Comparison of ENCODE assay signal across 12 cellular contexts in genomic region chr3:38459499-38460048, GRCh38. TPM values are rescaled to one million over a fixed set of nuclear protein-coding genes. Genes with fewer than 3 reads are reported as not detected.
DNase-seq lines count a peak whose midpoint lies in the region; ATAC-seq, FAIRE-seq and TF ChIP-seq lines count a peak whose summit lies in the region.
"Had no signal": no experiment of that assay in that cellular context is flagged by ENCODE, and none has a peak within 500 bp of the region (broad histone marks: within the 10 kb centered on the region; RNA-seq: fewer than 3 reads in every experiment).

No MANE protein-coding gene starts in this region.

- peaks cover under 1% of the 10 kb centered on the region; the same call in 2 of the 3 replicates for H3K36me3 Mint-ChIP-seq in GM23338 (ENCODE audit: low read depth)
- peaks cover 1% of the 10 kb centered on the region for H3K36me3 Mint-ChIP-seq in activated T-helper 17 cell treated with anti-CD3 and anti-CD28 coated beads, Interleukin-2, amount 50 U/mL, for 72 hours (ENCODE audit: low read depth)
- H3K36me3 Mint-ChIP-seq: activated naive CD8-positive, alpha-beta T cell had no signal

- ATAC-seq in heart left ventricle, result no peak
- no peak for ATAC-seq in Right ventricle myocardium superior (ENCODE audit: poor library complexity)
- ATAC-seq in pancreas, result peak; percentile 18 to 26 (median 24)
- ATAC-seq in aorta (ENCODE audit: low FRiP score), result peak; percentile 16
- no peak for ATAC-seq in GM23338
- ATAC-seq in GM21825 (IDR thresholded peaks at IDR 0.05; ENCODE audit: unreplicated experiment), result no peak
- no peak for ATAC-seq in activated T-helper 17 cell treated with anti-CD3 and anti-CD28 coated beads, Interleukin-2, amount 50 U/mL, for 72 hours (replicated peaks)

- no peak overlapping the region for H3K27ac Mint-ChIP-seq in GM23338
- no peak overlapping the region for H3K27ac Mint-ChIP-seq in activated T-helper 17 cell treated with anti-CD3 and anti-CD28 coated beads, Interleukin-2, amount 50 U/mL, for 72 hours
- H3K27ac Mint-ChIP-seq: activated naive CD8-positive, alpha-beta T cell had no signal

- peaks cover 84% of the 10 kb centered on the region for H4K20me1 ChIP-seq in GM23338 (replicated peaks; ENCODE audit: insufficient read depth)

- no peak overlapping the region; the same call in 1 of the 2 replicates for H3K4me2 ChIP-seq in GM23338

- DNase-seq in heart left ventricle (no peak), Right ventricle myocardium superior (no peak), epithelial cell of proximal tubule (ENCODE audit: low read depth) (no peak), pancreas (no peak), aorta (no peak), GM23338 (ENCODE audit: low spot score) (no peak)
- DNase-seq: Peyer's patch, T-helper 9 cell had no signal

- no peak overlapping the region for H3K4me3 Mint-ChIP-seq in GM23338
- no peak overlapping the region for H3K4me3 Mint-ChIP-seq in activated T-helper 17 cell treated with anti-CD3 and anti-CD28 coated beads, Interleukin-2, amount 50 U/mL, for 72 hours
- H3K4me3 Mint-ChIP-seq: activated naive CD8-positive, alpha-beta T cell had no signal

- H3K36me3 ChIP-seq in heart left ventricle, result no peaks in the 10 kb centered on the region
- H3K36me3 ChIP-seq in pancreas, result no peaks in the 10 kb centered on the region
- H3K36me3 ChIP-seq in aorta (ENCODE audit: control insufficient read depth in 1 of 2, insufficient read depth in 2 of 2, low read length in 1 of 2), result no peaks in the 10 kb centered on the region
- no peaks in the 10 kb centered on the region for H3K36me3 ChIP-seq in GM23338 (ENCODE audit: insufficient read depth)
- H3K36me3 ChIP-seq: Peyer's patch had no signal

- H3K27ac ChIP-seq in heart left ventricle (peak overlapping the region in 8 of 12 donors; percentile 0 to 65 (median 22)), pancreas (peak overlapping the region; percentile 77 to 92 (median 80)), aorta (ENCODE audit: low read depth in 1 of 2, low read length in 2 of 2) (peak overlapping the region in 1 of 2 donors; percentile 4), GM23338 (ENCODE audit: low read depth) (no peak overlapping the region)
- H3K27ac ChIP-seq: Peyer's patch had no signal

- H2AFZ ChIP-seq in GM23338, result no peak overlapping the region

- H3K4me1 ChIP-seq in heart left ventricle, result peaks cover 2 to 63% (median 51%) of the 10 kb centered on the region in 12 donors
- H3K4me1 ChIP-seq in pancreas, result peaks cover 21 to 44% (median 42%) of the 10 kb centered on the region in 3 donors
- peaks cover 0 to 3% of the 10 kb centered on the region in 2 donors for H3K4me1 ChIP-seq in aorta (ENCODE audit: control insufficient read depth in 1 of 2, insufficient read depth in 2 of 2, low read length in 2 of 2)
- peaks cover 26% of the 10 kb centered on the region for H3K4me1 ChIP-seq in GM23338 (ENCODE audit: insufficient read depth)

- H3K9me3 Mint-ChIP-seq in GM23338, result peaks cover under 1% of the 10 kb centered on the region; the same call in 1 of the 3 replicates
- H3K9me3 Mint-ChIP-seq in activated T-helper 17 cell treated with anti-CD3 and anti-CD28 coated beads, Interleukin-2, amount 50 U/mL, for 72 hours, result no peaks in the 10 kb centered on the region

- 79 to 89% (median 85%) methylated on average over 5 to 10 of the region's 10 CpGs for WGBS in heart left ventricle, 4 donors
- 20 to 36% methylated on average over 10 of the region's 10 CpGs for WGBS in pancreas, 2 donors
- 70 to 79% methylated on average over 10 of the region's 10 CpGs for WGBS in aorta, 2 donors

- H3K4me3 ChIP-seq in heart left ventricle, result peak overlapping the region in 4 of 12 donors; percentile 5 to 24 (median 8)
- peak overlapping the region; percentile 64 for H3K4me3 ChIP-seq in epithelial cell of proximal tubule (ENCODE audit: low read depth, low read length)
- peak overlapping the region; percentile 1 to 55 (median 35) for H3K4me3 ChIP-seq in pancreas
- H3K4me3 ChIP-seq in aorta (ENCODE audit: low read length in 2 of 2), result no peak overlapping the region
- H3K4me3 ChIP-seq in GM23338, result no peak overlapping the region
- H3K4me3 ChIP-seq: Peyer's patch had no signal

- intact Hi-C loops in heart left ventricle (cut with DNase I), result loop anchor here in 1 of 10 donors (10.0 kb wide), 1 partner anchor 325 kb away; the partner anchor contains the start of genes ACAA1 and MYD88
- intact Hi-C loops in Right ventricle myocardium superior (cut with DNase I), result no loop called here
- intact Hi-C loops in pancreas (cut with DNase I), result no loop called here
- intact Hi-C loops in aorta (cut with DNase I), result loop anchor here in 1 of 2 donors (5.0 kb wide), 1 partner anchor 112 kb away; the partner anchor contains the start of gene XYLB

- H3K27me3 ChIP-seq in heart left ventricle (peaks cover 0 to 8% (median 0%) of the 10 kb centered on the region in 9 donors), pancreas (no peaks in the 10 kb centered on the region), aorta (ENCODE audit: control insufficient read depth in 1 of 2, insufficient read depth in 2 of 2, low read length in 1 of 2) (no peaks in the 10 kb centered on the region), GM23338 (ENCODE audit: insufficient read depth) (no peaks in the 10 kb centered on the region)
- H3K27me3 ChIP-seq: Peyer's patch had no signal

- no peaks in the 10 kb centered on the region for H3K9me3 ChIP-seq in heart left ventricle
- no peaks in the 10 kb centered on the region for H3K9me3 ChIP-seq in pancreas
- no peaks in the 10 kb centered on the region for H3K9me3 ChIP-seq in aorta (ENCODE audit: control insufficient read depth, low read length)

- FAIRE-seq in pancreas (lab: Jason Lieb, UNC), result no peak
- FAIRE-seq: GM19239 had no signal

- TF ChIP-seq POLR2A in heart left ventricle (IDR thresholded peaks at IDR 0.05), result no peak

- no peaks in the 10 kb centered on the region for H3K9me2 ChIP-seq in GM23338 (ENCODE audit: insufficient read depth)

- H3K27me3 Mint-ChIP-seq in GM23338 (ENCODE audit: insufficient read depth, low read depth, poor library complexity), result peaks cover 12% of the 10 kb centered on the region
- no peaks in the 10 kb centered on the region for H3K27me3 Mint-ChIP-seq in activated T-helper 17 cell treated with anti-CD3 and anti-CD28 coated beads, Interleukin-2, amount 50 U/mL, for 72 hours
- H3K27me3 Mint-ChIP-seq: activated naive CD8-positive, alpha-beta T cell had no signal

- TF ChIP-seq CTCF in heart left ventricle (IDR thresholded peaks at IDR 0.05) (no peak), epithelial cell of proximal tubule (conservative IDR thresholded peaks at IDR 0.05; ENCODE audit: low read depth, low read length) (no peak), pancreas (IDR thresholded peaks at IDR 0.05) (no peak), GM23338 (conservative IDR thresholded peaks at IDR 0.05; ENCODE audit: low read depth in 2 of 2) (no peak)

- peaks cover 9% of the 10 kb centered on the region; the same call in 1 of the 2 replicates for H3F3A ChIP-seq in GM23338 (replicated peaks; ENCODE audit: low read depth)

- peaks cover 94% of the 10 kb centered on the region for H3K79me2 ChIP-seq in GM23338 (replicated peaks; ENCODE audit: insufficient read depth)

- peaks cover 46% of the 10 kb centered on the region for H3K4me1 Mint-ChIP-seq in GM23338
- peaks cover 11% of the 10 kb centered on the region for H3K4me1 Mint-ChIP-seq in activated T-helper 17 cell treated with anti-CD3 and anti-CD28 coated beads, Interleukin-2, amount 50 U/mL, for 72 hours

TF ChIP-seq in GM23338, 12 proteins besides CTCF, POLR2A, EP300 and RAD21 (continues in another document):
- no peak for TF ChIP-seq ETS1 (IDR thresholded peaks at IDR 0.05)

RNA-seq across cellular contexts. Expression of gene ACVR2B, which starts 5.9 kb away (rescaled TPM):
- total RNA-seq in heart left ventricle (10 to 100 TPM in 1 of 9 donors, 1 to 10 TPM in 8; 3.5 to 12.4 (median 6.2) TPM), Right ventricle myocardium superior (4.4 TPM), epithelial cell of proximal tubule (4.4 and 8.0 TPM in 2 replicates), pancreas (10 to 100 TPM in 1 of 6 donors, 1 to 10 TPM in 5; 4.1 to 10.9 (median 5.8) TPM), aorta (1 to 10 TPM; 4.0 to 8.2 TPM)
- polyA plus RNA-seq in heart left ventricle (1 to 10 TPM; 1.3 to 1.5 TPM), pancreas (1 to 10 TPM; 1.3 to 2.1 TPM), aorta (under 1 TPM; 0.38 to 0.61 TPM), GM23338 (2016; fragmentation: Nextera tagmentation; extraction: Ambion mirVana) (25.3 and 27.9 TPM in 2 replicates)
- 90.3 and 98.7 TPM in 2 replicates for total RNA-seq in GM23338 (2014; rRNA removed; shearing (Covaris generic))
- 10 to 100 TPM in 1 of 2 donors, 1 to 10 TPM in 1; 7.7 to 12.8 TPM for total RNA-seq in activated T-helper 17 cell treated with anti-CD3 and anti-CD28 coated beads, Interleukin-2, amount 50 U/mL, for 72 hours

RNA-seq across cellular contexts. Expression of gene EXOG, which starts 36.6 kb away (rescaled TPM):
- total RNA-seq in heart left ventricle (10 to 100 TPM; 18.3 to 35.6 (median 25.0) TPM), Right ventricle myocardium superior (23.2 TPM), epithelial cell of proximal tubule (1.8 and 8.3 TPM in 2 replicates), pancreas (1 to 10 TPM; 3.7 to 6.6 (median 4.3) TPM), aorta (10 to 100 TPM; 14.8 to 17.2 TPM)
- polyA plus RNA-seq in heart left ventricle (10 to 100 TPM; 19.1 to 35.9 TPM), pancreas (10 to 100 TPM in 1 of 2 donors, 1 to 10 TPM in 1; 6.4 to 10.3 TPM), aorta (10 to 100 TPM in 1 of 2 donors, 1 to 10 TPM in 1; 5.8 to 10.4 TPM), GM23338 (2016; fragmentation: Nextera tagmentation; extraction: Ambion mirVana) (6.7 and 9.7 TPM in 2 replicates)
- 7.9 and 11.3 TPM in 2 replicates for total RNA-seq in GM23338 (2014; rRNA removed; shearing (Covaris generic))
- 10 to 100 TPM; 15.9 to 23.8 TPM for total RNA-seq in activated T-helper 17 cell treated with anti-CD3 and anti-CD28 coated beads, Interleukin-2, amount 50 U/mL, for 72 hours

Comparison
In these comparisons a context has a peak if more than half of its experiments do, and no peak if none do; other contexts are left out.
1. ATAC-seq: peak in pancreas (4 of 4) and aorta (single experiment); none in heart left ventricle (0 of 4), Right ventricle myocardium superior (single experiment), GM23338 (single experiment), GM21825 (single experiment) and activated T-helper 17 cell treated with anti-CD3 and anti-CD28 coated beads, Interleukin-2, amount 50 U/mL, for 72 hours (single experiment).
2. H3K4me3 ChIP-seq: peak in epithelial cell of proximal tubule (single experiment) and pancreas (4 of 4); none in aorta (0 of 2) and GM23338 (single experiment).